1 cellular context compared by ENCODE assay signal in genomic region chr3:48475188-48475587, GRCh38.
TF ChIP-seq lines count a peak whose summit lies in the region.

No MANE protein-coding gene starts in this region.

TF ChIP-seq in HepG2, 621 proteins besides CTCF, POLR2A, EP300 and RAD21:
- TF ChIP-seq ZNF614 (CRISPR knock-in tag; IDR thresholded peaks at IDR 0.05; ENCODE audit: borderline replicate concordance) (no peak), DZIP1 (CRISPR knock-in tag; IDR thresholded peaks at IDR 0.05) (0 out of 2 replicates have a peak, but pooled peaks have one; percentile 46)
TF ChIP-seq in HepG2: peak in this region for 1.
